In genomic region chr2:3467654-3468053, GRCh38 we compare ENCODE assay signal across 18 cellular contexts. TPM values are rescaled to one million over a fixed set of nuclear protein-coding genes. Genes with fewer than 3 reads are reported as not detected.
DNase-seq lines count a peak whose midpoint lies in the region; ATAC-seq and TF ChIP-seq lines count a peak whose summit lies in the region.
"Had no signal": no experiment of that assay in that cellular context is flagged by ENCODE, and none has a peak within 500 bp of the region (broad histone marks: within the 10 kb centered on the region; RNA-seq: fewer than 3 reads in every experiment).

No MANE protein-coding gene starts in this region.

- no peak overlapping the region for H3K27ac Mint-ChIP-seq in chondrocyte (ENCODE audit: unreplicated experiment)

- H2AFZ ChIP-seq in osteoblast (ENCODE audit: low read length), result no peak overlapping the region
- H2AFZ ChIP-seq: GM23248 had no signal

- DNase-seq in left ventricle myocardium inferior (no peak), heart right ventricle (no peak), chondrocyte (ENCODE audit: low spot score) (peak; percentile 83), osteoblast (ENCODE audit: insufficient read length, low spot score, missing footprints) (peak; percentile 75), aorta (peak; percentile 17 to 55), left lobe of liver (ENCODE audit: low spot score) (no peak), COLO668 (lab: John Stamatoyannopoulos, UW; ENCODE audit: unreplicated experiment) (no peak)
- DNase-seq: ACHN; CD4-positive, alpha-beta memory T cell; DND-41; GDM1; GM23248; MG63; NCI-H1092 treated with DMSO at 0.1 percent for 48 hours; NCI-H1694; SHP77 had no signal

- 94 to 96% methylated on average over 15 of the region's 15 CpGs for WGBS in heart right ventricle, 2 donors
- 95 to 96% methylated on average over 15 of the region's 15 CpGs for WGBS in aorta, 2 donors

- no peaks in the 10 kb centered on the region for H3K27me3 Mint-ChIP-seq in chondrocyte (ENCODE audit: low read depth)
- H3K27me3 Mint-ChIP-seq: CD4-positive, alpha-beta memory T cell had no signal

- H3K27me3 ChIP-seq in left ventricle myocardium inferior (ENCODE audit: low read depth) (no peaks in the 10 kb centered on the region), heart right ventricle (no peaks in the 10 kb centered on the region), osteoblast (ENCODE audit: insufficient read depth, low read length) (no peaks in the 10 kb centered on the region), aorta (ENCODE audit: control insufficient read depth in 1 of 2, insufficient read depth in 2 of 2, low read length in 1 of 2) (no peaks in the 10 kb centered on the region)
- H3K27me3 ChIP-seq: MG63 had no signal

- H3K4me1 ChIP-seq in left ventricle myocardium inferior (peaks cover 53% of the 10 kb centered on the region), heart right ventricle (peaks cover 15 to 55% (median 51%) of the 10 kb centered on the region in 9 donors), osteoblast (ENCODE audit: insufficient read depth, low read length) (peaks cover 37% of the 10 kb centered on the region), aorta (ENCODE audit: control insufficient read depth in 1 of 2, insufficient read depth in 2 of 2, low read length in 2 of 2) (peaks cover 5 to 10% of the 10 kb centered on the region in 2 donors)

- H3K27ac ChIP-seq in left ventricle myocardium inferior (replicated peaks) (peak overlapping the region; percentile 90), heart right ventricle (peak overlapping the region in 3 of 10 donors; percentile 28 to 38 (median 36)), osteoblast (ENCODE audit: low read depth, low read length) (no peak overlapping the region), aorta (ENCODE audit: low read depth in 1 of 2, low read length in 2 of 2) (peak overlapping the region; percentile 45 to 100)
- H3K27ac ChIP-seq: GM23248, KMS-11 had no signal

- no peaks in the 10 kb centered on the region for H3K79me2 ChIP-seq in osteoblast (ENCODE audit: insufficient read depth, low read length)

- H3K9me3 ChIP-seq in left ventricle myocardium inferior (replicated peaks), result no peaks in the 10 kb centered on the region
- no peaks in the 10 kb centered on the region for H3K9me3 ChIP-seq in heart right ventricle
- H3K9me3 ChIP-seq in osteoblast (ENCODE audit: low read depth, low read length), result no peaks in the 10 kb centered on the region
- H3K9me3 ChIP-seq in aorta (ENCODE audit: control insufficient read depth, low read length), result no peaks in the 10 kb centered on the region
- H3K9me3 ChIP-seq: MG63 had no signal

- intact Hi-C loops in left ventricle myocardium inferior (cut with micrococcal nuclease), result no loop called here
- intact Hi-C loops in heart right ventricle (cut with DNase I), result no loop called here
- intact Hi-C loops in aorta (cut with DNase I), result no loop called here

- ATAC-seq in heart right ventricle, result no peak
- ATAC-seq in aorta (ENCODE audit: low FRiP score), result no peak
- ATAC-seq in left lobe of liver, result no peak
- no peak for ATAC-seq in HG02588 (IDR thresholded peaks at IDR 0.05; ENCODE audit: unreplicated experiment)

- H3K36me3 ChIP-seq in left ventricle myocardium inferior (peaks cover 42% of the 10 kb centered on the region), heart right ventricle (peaks cover 0 to 96% (median 33%) of the 10 kb centered on the region in 9 donors), osteoblast (ENCODE audit: insufficient read depth, low read length) (peaks cover 58% of the 10 kb centered on the region), aorta (ENCODE audit: control insufficient read depth in 1 of 2, insufficient read depth in 2 of 2, low read length in 1 of 2) (no peaks in the 10 kb centered on the region)

- TF ChIP-seq CTCF in left ventricle myocardium inferior (IDR thresholded peaks at IDR 0.05; ENCODE audit: borderline replicate concordance) (no peak), heart right ventricle (IDR thresholded peaks at IDR 0.05) (no peak), chondrocyte (IDR thresholded peaks at IDR 0.05) (no peak), osteoblast (IDR thresholded peaks at IDR 0.05; ENCODE audit: extremely low read depth, low read depth, low read length) (no peak)

- H3K4me1 Mint-ChIP-seq in chondrocyte (ENCODE audit: low read depth), result peaks cover 42% of the 10 kb centered on the region

- no peak overlapping the region for H3K4me3 Mint-ChIP-seq in chondrocyte (ENCODE audit: unreplicated experiment)
- H3K4me3 Mint-ChIP-seq: CD4-positive, alpha-beta memory T cell had no signal

- no peak overlapping the region for H3K4me3 ChIP-seq in left ventricle myocardium inferior
- no peak overlapping the region for H3K4me3 ChIP-seq in heart right ventricle
- no peak overlapping the region for H3K4me3 ChIP-seq in osteoblast (ENCODE audit: insufficient read depth, low read length)
- H3K4me3 ChIP-seq in aorta (ENCODE audit: low read length in 2 of 2), result no peak overlapping the region
- H3K4me3 ChIP-seq: GM23248, MG63 had no signal

- H3K9me3 Mint-ChIP-seq in chondrocyte (ENCODE audit: low read depth), result no peaks in the 10 kb centered on the region
- H3K9me3 Mint-ChIP-seq: CD4-positive, alpha-beta memory T cell had no signal

- peaks cover 20% of the 10 kb centered on the region for H3K36me3 Mint-ChIP-seq in chondrocyte (ENCODE audit: low read depth)

- no peak overlapping the region for H3K4me2 ChIP-seq in osteoblast (ENCODE audit: insufficient read depth, low read length)
- H3K4me2 ChIP-seq: KMS-11 had no signal

- H4K20me1 ChIP-seq in osteoblast (ENCODE audit: insufficient read depth, low read length), result peaks cover 8% of the 10 kb centered on the region

RNA-seq across cellular contexts. Expression of gene ADI1, which starts 51.7 kb away (rescaled TPM):
- total RNA-seq in left ventricle myocardium inferior (195 TPM), heart right ventricle (100 to 1,000 TPM; 100 to 204 (median 175) TPM), chondrocyte (38.0 to 51.2 TPM (median 41.8 TPM) in 3 replicates), osteoblast (51.3 and 55.4 TPM in 2 replicates), aorta (10 to 100 TPM; 63.7 to 70.7 TPM), left lobe of liver (297 TPM)
- polyA plus RNA-seq in heart right ventricle (100 to 1,000 TPM in 1 of 2 donors, 10 to 100 TPM in 1; 49.2 to 126 TPM), aorta (100 to 1,000 TPM; 158 to 206 TPM)

Comparison
In these comparisons a context has a peak if more than half of its experiments do, and no peak if none do; other contexts are left out.
1. DNase-seq: peak in chondrocyte (single experiment), osteoblast (single experiment) and aorta (2 of 2); none in left ventricle myocardium inferior (single experiment), heart right ventricle (0 of 2), left lobe of liver (single experiment) and COLO668 (single experiment).